In the genomic region with DNA sequence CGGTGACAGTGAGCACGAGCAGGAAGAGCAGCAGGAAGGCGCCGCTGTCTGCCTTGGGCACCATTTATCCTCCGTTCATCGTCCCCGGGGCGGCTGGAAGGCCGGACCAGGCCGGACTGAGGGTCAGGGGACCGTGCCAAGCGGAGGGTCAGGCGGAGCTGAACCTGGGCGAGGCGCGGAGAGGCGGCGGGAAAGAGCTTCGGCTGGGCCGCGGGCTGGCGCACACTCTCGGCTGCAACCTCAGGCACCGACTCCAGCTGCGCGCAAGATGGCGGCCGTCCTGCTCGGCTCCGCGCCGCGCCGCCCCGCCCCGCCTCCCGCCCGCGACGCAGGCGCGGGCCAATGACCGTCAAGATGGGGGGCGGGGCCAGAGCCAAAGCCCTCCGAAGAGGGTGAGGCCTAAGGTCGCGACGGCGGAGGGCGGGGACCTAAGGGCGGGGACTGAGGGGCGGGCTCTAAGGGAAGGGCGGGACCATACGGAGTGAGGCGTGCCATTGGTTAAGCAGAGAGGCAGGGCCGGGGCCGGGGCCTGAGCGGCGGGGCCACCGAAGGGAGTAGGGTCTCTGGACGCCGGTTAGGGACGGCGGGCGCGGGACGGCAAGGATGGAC, we compare ENCODE assay signal across 8 cellular contexts. TPM values are rescaled to one million over a fixed set of nuclear protein-coding genes. Genes with fewer than 3 reads are reported as not detected.
DNase-seq lines count a peak whose midpoint lies in the region; ATAC-seq and TF ChIP-seq lines count a peak whose summit lies in the region.

A gene with protein sequence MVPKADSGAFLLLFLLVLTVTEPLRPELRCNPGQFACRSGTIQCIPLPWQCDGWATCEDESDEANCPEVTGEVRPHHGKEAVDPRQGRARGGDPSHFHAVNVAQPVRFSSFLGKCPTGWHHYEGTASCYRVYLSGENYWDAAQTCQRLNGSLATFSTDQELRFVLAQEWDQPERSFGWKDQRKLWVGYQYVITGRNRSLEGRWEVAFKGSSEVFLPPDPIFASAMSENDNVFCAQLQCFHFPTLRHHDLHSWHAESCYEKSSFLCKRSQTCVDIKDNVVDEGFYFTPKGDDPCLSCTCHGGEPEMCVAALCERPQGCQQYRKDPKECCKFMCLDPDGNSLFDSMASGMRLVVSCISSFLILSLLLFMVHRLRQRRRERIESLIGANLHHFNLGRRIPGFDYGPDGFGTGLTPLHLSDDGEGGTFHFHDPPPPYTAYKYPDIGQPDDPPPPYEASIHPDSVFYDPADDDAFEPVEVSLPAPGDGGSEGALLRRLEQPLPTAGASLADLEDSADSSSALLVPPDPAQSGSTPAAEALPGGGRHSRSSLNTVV (minus strand): TSS at position 270 of the 609 bp plus-strand sequence. CDS start 206 bp downstream, at position 64.

- no peak for TF ChIP-seq RAD21 in Ishikawa (IDR thresholded peaks at IDR 0.05; ENCODE audit: low read depth)

- ATAC-seq in GM21529 (IDR thresholded peaks at IDR 0.05; ENCODE audit: unreplicated experiment) (peak; percentile 76), mucosa of descending colon (peak; percentile 93)

- peak within 1 kb of the TSS; percentile 86 for H3K4me3 ChIP-seq in epithelial cell of esophagus (ENCODE audit: low read length)
- peak within 1 kb of the TSS; percentile 88 for H3K4me3 ChIP-seq in mucosa of descending colon

- no peaks in the 10 kb centered on the region for H3K36me3 ChIP-seq in mucosa of descending colon (ENCODE audit: low read depth)

- H3K4me1 ChIP-seq in mucosa of descending colon (ENCODE audit: low read depth), result peaks cover 42% of the 10 kb centered on the region

- no peak for TF ChIP-seq EP300 in Ishikawa (IDR thresholded peaks at IDR 0.05; ENCODE audit: borderline replicate concordance)

- intact Hi-C loops in mucosa of descending colon (cut with DNase I, micrococcal nuclease), result no loop called here

- peak; percentile 96 for DNase-seq in DMS 273 (lab: John Stamatoyannopoulos, UW; ENCODE audit: unreplicated experiment)
- DNase-seq in OCI-M2 (lab: John Stamatoyannopoulos, UW; ENCODE audit: unreplicated experiment), result peak; percentile 47
- peak; percentile 95 for DNase-seq in activated T-cell treated with anti-CD3 and anti-CD28 coated beads for 4 hours
- DNase-seq in epithelial cell of esophagus (ENCODE audit: low read depth), result peak; percentile 98
- peak; percentile 97 to 98 (median 97) for DNase-seq in mucosa of descending colon
- peak; percentile 91 to 95 for DNase-seq in stimulated activated CD8-positive, alpha-beta memory T cell treated with anti-CD3 and anti-CD28 coated beads, Interleukin-4, amount 100 ng/mL, for 1 hour (ENCODE audit: low read depth in 2 of 2, low spot score in 1 of 2)

- TF ChIP-seq CTCF in epithelial cell of esophagus (IDR thresholded peaks at IDR 0.05; ENCODE audit: insufficient read depth, low read depth, low read length, missing control alignments) (no peak), mucosa of descending colon (IDR thresholded peaks at IDR 0.05) (no peak)

- no peaks in the 10 kb centered on the region for H3K9me3 ChIP-seq in mucosa of descending colon

TF ChIP-seq in Ishikawa, 13 proteins besides CTCF, POLR2A, EP300 and RAD21:
- no peak for TF ChIP-seq TEAD4 (IDR thresholded peaks at IDR 0.05)
- TF ChIP-seq ZBTB7A (IDR thresholded peaks at IDR 0.05; ENCODE audit: low read depth), result no peak
- TF ChIP-seq, protein P1, sequence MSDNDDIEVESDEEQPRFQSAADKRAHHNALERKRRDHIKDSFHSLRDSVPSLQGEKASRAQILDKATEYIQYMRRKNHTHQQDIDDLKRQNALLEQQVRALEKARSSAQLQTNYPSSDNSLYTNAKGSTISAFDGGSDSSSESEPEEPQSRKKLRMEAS (IDR thresholded peaks at IDR 0.05), result peak; percentile 32; the same call in 1 of the 2 replicates
- no peak for TF ChIP-seq CEBPB (IDR thresholded peaks at IDR 0.05)
- TF ChIP-seq TCF12 (IDR thresholded peaks at IDR 0.05; ENCODE audit: low read depth), result no peak
- TF ChIP-seq EGR1 (IDR thresholded peaks at IDR 0.05), result 0 out of 2 replicates have a peak, but pooled peaks have one; percentile 51
- TF ChIP-seq, protein P2, sequence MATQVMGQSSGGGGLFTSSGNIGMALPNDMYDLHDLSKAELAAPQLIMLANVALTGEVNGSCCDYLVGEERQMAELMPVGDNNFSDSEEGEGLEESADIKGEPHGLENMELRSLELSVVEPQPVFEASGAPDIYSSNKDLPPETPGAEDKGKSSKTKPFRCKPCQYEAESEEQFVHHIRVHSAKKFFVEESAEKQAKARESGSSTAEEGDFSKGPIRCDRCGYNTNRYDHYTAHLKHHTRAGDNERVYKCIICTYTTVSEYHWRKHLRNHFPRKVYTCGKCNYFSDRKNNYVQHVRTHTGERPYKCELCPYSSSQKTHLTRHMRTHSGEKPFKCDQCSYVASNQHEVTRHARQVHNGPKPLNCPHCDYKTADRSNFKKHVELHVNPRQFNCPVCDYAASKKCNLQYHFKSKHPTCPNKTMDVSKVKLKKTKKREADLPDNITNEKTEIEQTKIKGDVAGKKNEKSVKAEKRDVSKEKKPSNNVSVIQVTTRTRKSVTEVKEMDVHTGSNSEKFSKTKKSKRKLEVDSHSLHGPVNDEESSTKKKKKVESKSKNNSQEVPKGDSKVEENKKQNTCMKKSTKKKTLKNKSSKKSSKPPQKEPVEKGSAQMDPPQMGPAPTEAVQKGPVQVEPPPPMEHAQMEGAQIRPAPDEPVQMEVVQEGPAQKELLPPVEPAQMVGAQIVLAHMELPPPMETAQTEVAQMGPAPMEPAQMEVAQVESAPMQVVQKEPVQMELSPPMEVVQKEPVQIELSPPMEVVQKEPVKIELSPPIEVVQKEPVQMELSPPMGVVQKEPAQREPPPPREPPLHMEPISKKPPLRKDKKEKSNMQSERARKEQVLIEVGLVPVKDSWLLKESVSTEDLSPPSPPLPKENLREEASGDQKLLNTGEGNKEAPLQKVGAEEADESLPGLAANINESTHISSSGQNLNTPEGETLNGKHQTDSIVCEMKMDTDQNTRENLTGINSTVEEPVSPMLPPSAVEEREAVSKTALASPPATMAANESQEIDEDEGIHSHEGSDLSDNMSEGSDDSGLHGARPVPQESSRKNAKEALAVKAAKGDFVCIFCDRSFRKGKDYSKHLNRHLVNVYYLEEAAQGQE (IDR thresholded peaks at IDR 0.05; ENCODE audit: low read depth), result no peak
- TF ChIP-seq CREB1 (IDR thresholded peaks at IDR 0.05; ENCODE audit: low read depth), result no peak
- no peak for TF ChIP-seq NFIC (IDR thresholded peaks at IDR 0.05)
- peak; percentile 92 for TF ChIP-seq YY1 (IDR thresholded peaks at IDR 0.05; ENCODE audit: low read depth)
- TF ChIP-seq, protein P3, sequence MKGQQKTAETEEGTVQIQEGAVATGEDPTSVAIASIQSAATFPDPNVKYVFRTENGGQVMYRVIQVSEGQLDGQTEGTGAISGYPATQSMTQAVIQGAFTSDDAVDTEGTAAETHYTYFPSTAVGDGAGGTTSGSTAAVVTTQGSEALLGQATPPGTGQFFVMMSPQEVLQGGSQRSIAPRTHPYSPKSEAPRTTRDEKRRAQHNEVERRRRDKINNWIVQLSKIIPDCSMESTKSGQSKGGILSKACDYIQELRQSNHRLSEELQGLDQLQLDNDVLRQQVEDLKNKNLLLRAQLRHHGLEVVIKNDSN (IDR thresholded peaks at IDR 0.05), result 0 out of 2 replicates have a peak, but pooled peaks have one; percentile 6
- no peak for TF ChIP-seq FOXM1 (IDR thresholded peaks at IDR 0.05; ENCODE audit: borderline replicate concordance, low read depth)
- TF ChIP-seq TAF1 (IDR thresholded peaks at IDR 0.05; ENCODE audit: low read depth), result peak; percentile 80

RNA-seq across cellular contexts. Expression of the gene that starts here (rescaled TPM):
- total RNA-seq in mucosa of descending colon, result 100 to 1,000 TPM in 1 of 3 donors, 10 to 100 TPM in 2; 68.4 to 100 (median 79.8) TPM

Comparison
In these comparisons a context has a peak if more than half of its experiments do, and no peak if none do; other contexts are left out.
1. Peak in every context shown above with its lines: DNase-seq, ATAC-seq and H3K4me3 ChIP-seq.
2. DNase-seq: peak in every context shown above with its lines; median percentile 98 in epithelial cell of esophagus; 97 in mucosa of descending colon; 96 in DMS 273; 95 in activated T-cell treated with anti-CD3 and anti-CD28 coated beads for 4 hours; 93 in stimulated activated CD8-positive, alpha-beta memory T cell treated with anti-CD3 and anti-CD28 coated beads, Interleukin-4, amount 100 ng/mL, for 1 hour; 47 in OCI-M2.